In the genomic region with DNA sequence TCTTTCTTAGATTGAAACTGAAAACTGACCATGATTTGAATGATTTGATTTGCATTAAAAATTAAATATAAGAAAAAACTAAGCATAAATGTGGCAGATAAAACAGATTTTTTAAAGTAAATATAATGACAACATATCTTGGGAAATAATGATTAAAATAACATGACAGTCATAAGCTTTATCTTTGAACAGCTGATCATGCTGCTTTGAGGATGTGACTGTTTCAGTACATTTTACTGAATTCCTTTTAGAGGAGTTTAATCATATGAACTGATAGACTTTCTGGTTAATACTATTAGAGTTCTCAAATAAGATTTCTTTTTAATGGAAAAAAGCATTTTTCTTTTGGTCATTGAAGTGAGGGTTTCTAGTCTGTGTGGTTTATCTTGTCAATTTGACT, we compare ENCODE assay signal across 16 cellular contexts.
DNase-seq lines count a peak whose midpoint lies in the region; TF ChIP-seq lines count a peak whose summit lies in the region.
"Had no signal": no experiment of that assay in that cellular context is flagged by ENCODE, and none has a peak within 500 bp of the region (broad histone marks: within the 10 kb centered on the region; RNA-seq: fewer than 3 reads in every experiment).

No MANE protein-coding gene starts in this region.

- H4K20me1 ChIP-seq in SK-N-SH (ENCODE audit: insufficient read depth) (no peaks in the 10 kb centered on the region), Karpas-422 (ENCODE audit: insufficient read depth, low read depth, low read length) (no peaks in the 10 kb centered on the region)

- H3K4me1 ChIP-seq in SK-N-SH (ENCODE audit: control insufficient read depth in 1 of 2, insufficient read depth in 2 of 2, low read depth in 1 of 2, low read length in 1 of 2): peaks cover 3 to 10% of the 10 kb centered on the region in 2 experiments; a peak in 3 of 4 replicates
- H3K4me1 ChIP-seq in skeletal muscle satellite cell (ENCODE audit: control insufficient read depth, insufficient read depth, low read length): peaks cover 48% of the 10 kb centered on the region
- H3K4me1 ChIP-seq in Karpas-422 (ENCODE audit: low read length): no peaks in the 10 kb centered on the region

- H3K27me3 ChIP-seq in SK-N-SH (ENCODE audit: insufficient read depth) (no peaks in the 10 kb centered on the region), skeletal muscle satellite cell (ENCODE audit: control insufficient read depth, insufficient read depth, low read length) (no peaks in the 10 kb centered on the region), Karpas-422 (ENCODE audit: low read length) (no peaks in the 10 kb centered on the region)

- no peak overlapping the region for H3K4me2 ChIP-seq in SK-N-SH
- H3K4me2 ChIP-seq in skeletal muscle satellite cell (ENCODE audit: low read length): peak overlapping the region; percentile 57
- no peak overlapping the region for H3K4me2 ChIP-seq in Karpas-422 (ENCODE audit: low read depth, low read length, poor library complexity, severe bottlenecking)

- TF ChIP-seq RAD21 in SK-N-SH (IDR thresholded peaks at IDR 0.05; ENCODE audit: low read length): no peak

- no peaks in the 10 kb centered on the region for H3K79me2 ChIP-seq in SK-N-SH (ENCODE audit: insufficient read depth)
- H3K79me2 ChIP-seq in Karpas-422 (ENCODE audit: low read length): no peaks in the 10 kb centered on the region

- H2AFZ ChIP-seq in SK-N-SH (ENCODE audit: low read depth) (no peak overlapping the region), Karpas-422 (ENCODE audit: low read length) (no peak overlapping the region)

- H3K27ac ChIP-seq in SK-N-SH (ENCODE audit: low read depth in 2 of 2, low read length in 1 of 2) (peak overlapping the region in 1 of 2 experiments; percentile 29; a peak in 2 of 4 replicates), Karpas-422 (ENCODE audit: low read length) (no peak overlapping the region)

- H3K9ac ChIP-seq in SK-N-SH (no peak overlapping the region), skeletal muscle satellite cell (ENCODE audit: low read depth, low read length) (peak overlapping the region; percentile 60), Karpas-422 (ENCODE audit: low read length) (no peak overlapping the region)

- no peaks in the 10 kb centered on the region for H3K36me3 ChIP-seq in SK-N-SH (replicated peaks in 1 of 2; ENCODE audit: control insufficient read depth in 1 of 2, insufficient read depth in 2 of 2, low read length in 1 of 2)
- H3K36me3 ChIP-seq in skeletal muscle satellite cell (ENCODE audit: insufficient read depth, low read length): no peaks in the 10 kb centered on the region
- no peaks in the 10 kb centered on the region for H3K36me3 ChIP-seq in Karpas-422 (ENCODE audit: insufficient read depth, low read length)

- CTCF ChIA-PET in SK-N-SH (lab: Yijun Ruan, JAX) (no interaction called here), HEK293T (lab: Yijun Ruan, JAX) (no interaction called here)

- DNase-seq in HCEC 1CT (peak; percentile 22), SK-N-SH (peak; percentile 13), fibroblast of mammary gland (ENCODE audit: low read depth) (peak; percentile 41), Karpas-422 (no peak), HEK293T (ENCODE audit: extremely low spot score) (no peak)
- DNase-seq in activated naive CD4-positive, alpha-beta T cell (lab: John Stamatoyannopoulos, UW): no peak
- DNase-seq in activated T-cell treated with anti-CD3 and anti-CD28 coated beads, Interleukin-2, amount 50 U/mL, for 1 hour: no peak
- DNase-seq: ACHN; CD8-positive, alpha-beta memory T cell; NCI-H1105 treated with DMSO at 0.1 percent for 48 hours; NCI-H1694; NCI-H2081 treated with DMSO at 0.1 percent for 48 hours; NCI-H446 treated with DMSO at 0.1 percent for 48 hours; NCI-H69; SIG-M5 had no signal

- no peak for TF ChIP-seq EP300 in SK-N-SH (IDR thresholded peaks at IDR 0.05; ENCODE audit: borderline replicate concordance in 1 of 2, low read depth in 1 of 2, low read length in 1 of 2)

- H3K9me2 ChIP-seq in SK-N-SH (no peaks in the 10 kb centered on the region), Karpas-422 (replicated peaks; ENCODE audit: insufficient read depth, low read length) (no peaks in the 10 kb centered on the region)

- no peak overlapping the region for H3K4me3 ChIP-seq in SK-N-SH (ENCODE audit: low read depth in 2 of 2, low read length in 1 of 2)
- H3K4me3 ChIP-seq in fibroblast of mammary gland (ENCODE audit: control insufficient read depth, low read depth, low read length): no peak overlapping the region
- H3K4me3 ChIP-seq in skeletal muscle satellite cell (ENCODE audit: low read length): peak overlapping the region; percentile 5
- no peak overlapping the region for H3K4me3 ChIP-seq in Karpas-422 (ENCODE audit: low read length)

- no peak for TF ChIP-seq CTCF in SK-N-SH (IDR thresholded peaks at IDR 0.05)
- TF ChIP-seq CTCF in fibroblast of mammary gland (conservative IDR thresholded peaks at IDR 0.05; ENCODE audit: control insufficient read depth, insufficient read depth, low read depth, low read length): no peak

- H3F3A ChIP-seq in SK-N-SH (replicated peaks; ENCODE audit: insufficient read depth): peaks cover 11% of the 10 kb centered on the region

- POLR2A ChIA-PET in SK-N-SH (lab: Yijun Ruan, JAX): no interaction called here
- POLR2A ChIA-PET in HEK293T (lab: Yijun Ruan, JAX): no interaction called here

- H3K9me3 ChIP-seq in SK-N-SH (no peaks in the 10 kb centered on the region), skeletal muscle satellite cell (replicated peaks; ENCODE audit: low read length) (no peaks in the 10 kb centered on the region), Karpas-422 (ENCODE audit: low read length) (no peaks in the 10 kb centered on the region)

TF ChIP-seq in SK-N-SH, 30 proteins besides CTCF, POLR2A, EP300 and RAD21:
- no peak for TF ChIP-seq RCOR1 (IDR thresholded peaks at IDR 0.05; ENCODE audit: low read length)
- TF ChIP-seq, protein P1, sequence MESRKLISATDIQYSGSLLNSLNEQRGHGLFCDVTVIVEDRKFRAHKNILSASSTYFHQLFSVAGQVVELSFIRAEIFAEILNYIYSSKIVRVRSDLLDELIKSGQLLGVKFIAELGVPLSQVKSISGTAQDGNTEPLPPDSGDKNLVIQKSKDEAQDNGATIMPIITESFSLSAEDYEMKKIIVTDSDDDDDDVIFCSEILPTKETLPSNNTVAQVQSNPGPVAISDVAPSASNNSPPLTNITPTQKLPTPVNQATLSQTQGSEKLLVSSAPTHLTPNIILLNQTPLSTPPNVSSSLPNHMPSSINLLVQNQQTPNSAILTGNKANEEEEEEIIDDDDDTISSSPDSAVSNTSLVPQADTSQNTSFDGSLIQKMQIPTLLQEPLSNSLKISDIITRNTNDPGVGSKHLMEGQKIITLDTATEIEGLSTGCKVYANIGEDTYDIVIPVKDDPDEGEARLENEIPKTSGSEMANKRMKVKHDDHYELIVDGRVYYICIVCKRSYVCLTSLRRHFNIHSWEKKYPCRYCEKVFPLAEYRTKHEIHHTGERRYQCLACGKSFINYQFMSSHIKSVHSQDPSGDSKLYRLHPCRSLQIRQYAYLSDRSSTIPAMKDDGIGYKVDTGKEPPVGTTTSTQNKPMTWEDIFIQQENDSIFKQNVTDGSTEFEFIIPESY (IDR thresholded peaks at IDR 0.05; ENCODE audit: borderline replicate concordance, low read depth): no peak
- no peak for TF ChIP-seq TAF1 (IDR thresholded peaks at IDR 0.05; ENCODE audit: borderline replicate concordance, low read depth, low read length)
- TF ChIP-seq CHD2 (IDR thresholded peaks at IDR 0.05; ENCODE audit: low read length, partially characterized antibody): no peak

TF ChIP-seq in HEK293T, 16 proteins besides CTCF, POLR2A, EP300 and RAD21:
- no peak for TF ChIP-seq FOXA1 (IDR thresholded peaks at IDR 0.05)
- TF ChIP-seq HDGF (IDR thresholded peaks at IDR 0.05; ENCODE audit: borderline replicate concordance): no peak
- TF ChIP-seq FOXM1 (IDR thresholded peaks at IDR 0.05; ENCODE audit: borderline replicate concordance): no peak
- TF ChIP-seq L3MBTL2 (conservative IDR thresholded peaks at IDR 0.05): no peak
- no peak for TF ChIP-seq CTBP1 (IDR thresholded peaks at IDR 0.05; ENCODE audit: borderline replicate concordance)
- TF ChIP-seq BHLHE40 (IDR thresholded peaks at IDR 0.05; ENCODE audit: borderline replicate concordance): no peak
- TF ChIP-seq ZNF384 (IDR thresholded peaks at IDR 0.05): no peak
- no peak for TF ChIP-seq LEF1 (IDR thresholded peaks at IDR 0.05; ENCODE audit: borderline replicate concordance)
- no peak for TF ChIP-seq ARNT (IDR thresholded peaks at IDR 0.05)
- TF ChIP-seq TARDBP (IDR thresholded peaks at IDR 0.05): no peak
- TF ChIP-seq SP1 (IDR thresholded peaks at IDR 0.05): no peak
- no peak for TF ChIP-seq SUZ12 (IDR thresholded peaks at IDR 0.05)
- no peak for TF ChIP-seq FOXK2 (IDR thresholded peaks at IDR 0.05)
- TF ChIP-seq NFRKB (IDR thresholded peaks at IDR 0.05): no peak
- no peak for TF ChIP-seq ELF4 (IDR thresholded peaks at IDR 0.05)
- TF ChIP-seq, protein P2, sequence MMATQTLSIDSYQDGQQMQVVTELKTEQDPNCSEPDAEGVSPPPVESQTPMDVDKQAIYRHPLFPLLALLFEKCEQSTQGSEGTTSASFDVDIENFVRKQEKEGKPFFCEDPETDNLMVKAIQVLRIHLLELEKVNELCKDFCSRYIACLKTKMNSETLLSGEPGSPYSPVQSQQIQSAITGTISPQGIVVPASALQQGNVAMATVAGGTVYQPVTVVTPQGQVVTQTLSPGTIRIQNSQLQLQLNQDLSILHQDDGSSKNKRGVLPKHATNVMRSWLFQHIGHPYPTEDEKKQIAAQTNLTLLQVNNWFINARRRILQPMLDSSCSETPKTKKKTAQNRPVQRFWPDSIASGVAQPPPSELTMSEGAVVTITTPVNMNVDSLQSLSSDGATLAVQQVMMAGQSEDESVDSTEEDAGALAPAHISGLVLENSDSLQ (IDR thresholded peaks at IDR 0.05): no peak

Comparison
In these comparisons a context has a peak if more than half of its experiments do, and no peak if none do; other contexts are left out.
1. DNase-seq: peak in HCEC 1CT (single experiment), SK-N-SH (single experiment) and fibroblast of mammary gland (single experiment); none in activated naive CD4-positive, alpha-beta T cell (0 of 4), activated T-cell treated with anti-CD3 and anti-CD28 coated beads, Interleukin-2, amount 50 U/mL, for 1 hour (single experiment), Karpas-422 (single experiment) and HEK293T (single experiment).